ENCODE assay signal across 8 cellular contexts in genomic region chr5:21817668-21818419, GRCh38.
DNase-seq lines count a peak whose midpoint lies in the region; ATAC-seq, FAIRE-seq and TF ChIP-seq lines count a peak whose summit lies in the region.

No MANE protein-coding gene starts in this region.

- no peaks in the 10 kb centered on the region for H3K79me1 ChIP-seq in H9 (ENCODE audit: insufficient read depth, low read depth, low read length, poor library complexity, severe bottlenecking)

- H3K27ac ChIP-seq in H9 (ENCODE audit: insufficient read length, low read depth, low read length) (no peak overlapping the region), foreskin keratinocyte (no peak overlapping the region), Peyer's patch (no peak overlapping the region)

- no peak overlapping the region for H3K56ac ChIP-seq in H9 (ENCODE audit: insufficient read length, low read depth, low read length)

- no peak overlapping the region for H3K27ac Mint-ChIP-seq in H9
- H3K27ac Mint-ChIP-seq in activated T-cell treated with anti-CD3 and anti-CD28 coated beads, Interleukin-2, amount 50 U/mL, for 24 hours, result no peak overlapping the region

- no peak for ATAC-seq in foreskin keratinocyte

- H3K27me3 ChIP-seq in H9 (ENCODE audit: insufficient read depth, low read length), result no peaks in the 10 kb centered on the region
- no peaks in the 10 kb centered on the region for H3K27me3 ChIP-seq in foreskin keratinocyte
- no peaks in the 10 kb centered on the region for H3K27me3 ChIP-seq in Peyer's patch

- no peaks in the 10 kb centered on the region for H3K79me2 ChIP-seq in H9 (ENCODE audit: insufficient read depth, low read length)

- H3K23me2 ChIP-seq in H9 (ENCODE audit: insufficient read length, low read depth, low read length, poor library complexity, severe bottlenecking), result no peaks in the 10 kb centered on the region

- peak; percentile 11 for TF ChIP-seq CTCF in AG09319 (IDR thresholded peaks at IDR 0.05; ENCODE audit: low read depth, low read length)
- TF ChIP-seq CTCF in H9 (conservative IDR thresholded peaks at IDR 0.05), result peak; percentile 67
- peak; percentile 67 for TF ChIP-seq CTCF in foreskin keratinocyte (conservative IDR thresholded peaks at IDR 0.05)
- TF ChIP-seq CTCF in GM13977 (IDR thresholded peaks at IDR 0.05; ENCODE audit: extremely low read depth, insufficient read depth, missing control alignments), result no peak
- peak in 1 of 6 experiments; percentile 5 for TF ChIP-seq CTCF in Peyer's patch (IDR thresholded peaks at IDR 0.05)

- DNase-seq in AG09319 (ENCODE audit: extremely low read depth, low read depth) (no peak), H9 (no peak), RCC 7860 (ENCODE audit: low spot score) (peak; percentile 18), foreskin keratinocyte (no peak), activated gamma-delta T cell (lab: John Stamatoyannopoulos, UW) (no peak), GM13977 (ENCODE audit: low spot score) (no peak), Peyer's patch (no peak)
- no peak for DNase-seq in activated T-cell treated with anti-CD3 and anti-CD28 coated beads, Interleukin-2, amount 50 U/mL, for 24 hours

- no peak for TF ChIP-seq POLR2A in Peyer's patch (IDR thresholded peaks at IDR 0.05)

- H2BK5ac ChIP-seq in H9 (ENCODE audit: insufficient read length, low read length), result no peak overlapping the region

- no peak overlapping the region for H4K5ac ChIP-seq in H9 (ENCODE audit: insufficient read length, low read depth, low read length)

- 0 out of 4 replicates have a peak, but pooled peaks cover 0 to 3% of the 10 kb centered on the region in 2 experiments for H3K4me1 Mint-ChIP-seq in H9
- H3K4me1 Mint-ChIP-seq in activated T-cell treated with anti-CD3 and anti-CD28 coated beads, Interleukin-2, amount 50 U/mL, for 24 hours (ENCODE audit: low read depth), result peaks cover 1% of the 10 kb centered on the region

- no peak overlapping the region for H2AFZ ChIP-seq in H9 (ENCODE audit: low read length)

- no peak overlapping the region for H4K91ac ChIP-seq in H9 (ENCODE audit: insufficient read length, low read depth, low read length)

- H3K27me3 Mint-ChIP-seq in H9 (ENCODE audit: low read depth), result no peaks in the 10 kb centered on the region; the same call in 1 of the 2 replicates
- no peaks in the 10 kb centered on the region for H3K27me3 Mint-ChIP-seq in activated T-cell treated with anti-CD3 and anti-CD28 coated beads, Interleukin-2, amount 50 U/mL, for 24 hours

- no peak overlapping the region for H3K18ac ChIP-seq in H9 (ENCODE audit: insufficient read length, low read depth, low read length)

- H3K4ac ChIP-seq in H9 (ENCODE audit: low read depth, low read length), result no peak overlapping the region

- no peak overlapping the region for H3K4me2 ChIP-seq in H9 (ENCODE audit: insufficient read depth, insufficient read length, low read length)

- no peak overlapping the region for H3K23ac ChIP-seq in H9 (ENCODE audit: insufficient read length, low read depth, low read length)

- no peaks in the 10 kb centered on the region for H3K9me3 ChIP-seq in H9 (ENCODE audit: control insufficient read depth, low read depth, low read length)
- no peaks in the 10 kb centered on the region for H3K9me3 ChIP-seq in Peyer's patch

- no peak overlapping the region for H2BK12ac ChIP-seq in H9 (ENCODE audit: insufficient read length, low read depth, low read length)

- no peaks in the 10 kb centered on the region for H4K20me1 ChIP-seq in H9 (ENCODE audit: control insufficient read depth, insufficient read depth, insufficient read length)

- peak; percentile 88 for FAIRE-seq in RCC 7860 (lab: Jason Lieb, UNC)

- H3K36me3 Mint-ChIP-seq in H9 (ENCODE audit: insufficient read depth in 1 of 3, low read depth in 3 of 3), result no peaks in the 10 kb centered on the region
- H3K36me3 Mint-ChIP-seq in activated T-cell treated with anti-CD3 and anti-CD28 coated beads, Interleukin-2, amount 50 U/mL, for 24 hours (ENCODE audit: low read depth), result no peaks in the 10 kb centered on the region

- H3K9ac ChIP-seq in H9 (ENCODE audit: extremely low read depth, insufficient read length, low read length), result no peak overlapping the region

- no peak overlapping the region for H3K14ac ChIP-seq in H9 (ENCODE audit: insufficient read depth, low read length)

- H3K9me3 Mint-ChIP-seq in H9, result no peaks in the 10 kb centered on the region
- peaks cover 2% of the 10 kb centered on the region for H3K9me3 Mint-ChIP-seq in activated T-cell treated with anti-CD3 and anti-CD28 coated beads, Interleukin-2, amount 50 U/mL, for 24 hours

- H3K4me3 ChIP-seq in Peyer's patch, result no peak overlapping the region

- in situ Hi-C loops in GM13977 (cut with MboI; ENCODE audit: low pct_unique_long_range_greater_than_20kb, low sequenced_read_pairs, unreplicated experiment), result no loop called here

- no peak overlapping the region for H2BK15ac ChIP-seq in H9 (ENCODE audit: low read depth, low read length)

- no peak overlapping the region for H2AK5ac ChIP-seq in H9 (ENCODE audit: insufficient read length, low read length)

- H3T11ph ChIP-seq in H9 (ENCODE audit: low read length), result no peak overlapping the region

- H2BK120ac ChIP-seq in H9 (ENCODE audit: low read depth, low read length, poor library complexity, severe bottlenecking), result no peak overlapping the region

- no peak overlapping the region for H2BK20ac ChIP-seq in H9 (ENCODE audit: low read depth, low read length, poor library complexity, severe bottlenecking)

- H3K4me3 Mint-ChIP-seq in H9, result no peak overlapping the region
- H3K4me3 Mint-ChIP-seq in activated T-cell treated with anti-CD3 and anti-CD28 coated beads, Interleukin-2, amount 50 U/mL, for 24 hours, result no peak overlapping the region

- H4K8ac ChIP-seq in H9 (replicated peaks; ENCODE audit: insufficient read length, low read depth, low read length), result no peak overlapping the region

- no peaks in the 10 kb centered on the region for H3K36me3 ChIP-seq in Peyer's patch

- H3K4me1 ChIP-seq in H9 (ENCODE audit: insufficient read depth, low read length) (no peaks in the 10 kb centered on the region), foreskin keratinocyte (no peaks in the 10 kb centered on the region), Peyer's patch (no peaks in the 10 kb centered on the region)

- no CpG with 5 or more reads among the region's 5 CpGs for WGBS in H9 (ENCODE audit: extremely low coverage, insufficient read length, low lambda C conversion rate)
